Comparison of ENCODE assay signal across 8 cellular contexts in genomic region chr10:127012769-127013152, GRCh38.
DNase-seq lines count a peak whose midpoint lies in the region; ATAC-seq, FAIRE-seq and TF ChIP-seq lines count a peak whose summit lies in the region.
"Had no signal": no experiment of that assay in that cellular context is flagged by ENCODE, and none has a peak within 500 bp of the region (broad histone marks: within the 10 kb centered on the region; RNA-seq: fewer than 3 reads in every experiment).

No MANE protein-coding gene starts in this region.

- dilution Hi-C loops in keratinocyte (cut with MboI; ENCODE audit: extremely low pct_ligation_motif_present, low sequenced_read_pairs): no loop called here

- DNase-seq in MM.1S: peak; percentile 7
- DNase-seq in body of pancreas: peak; percentile 93 to 98 (median 95)
- peak; percentile 74 for DNase-seq in keratinocyte (ENCODE audit: low read depth, low spot score)
- peak; percentile 21 for DNase-seq in thoracic aorta (ENCODE audit: low spot score)
- no peak for DNase-seq in activated naive CD4-positive, alpha-beta T cell treated with Interleukin-2 at 50 U/mL for 16 hours

- H4K20me1 ChIP-seq in MM.1S (ENCODE audit: insufficient read depth, low read length): no peaks in the 10 kb centered on the region
- peaks cover 15% of the 10 kb centered on the region for H4K20me1 ChIP-seq in keratinocyte (ENCODE audit: control insufficient read depth, extremely low read depth, insufficient read depth, low read length)

- no peak overlapping the region for H3K9ac ChIP-seq in MM.1S (ENCODE audit: low read length)
- H3K9ac ChIP-seq in keratinocyte (ENCODE audit: control insufficient read depth, extremely low read depth, insufficient read depth, low read length): peak overlapping the region; percentile 2

- H3K27ac ChIP-seq in MM.1S (ENCODE audit: low read length) (no peak overlapping the region), body of pancreas (peak overlapping the region; percentile 69 to 75 (median 70)), keratinocyte (ENCODE audit: control insufficient read depth, insufficient read depth, low read length) (peak overlapping the region; percentile 49), thoracic aorta (peak overlapping the region in 1 of 2 donors; percentile 19)
- H3K27ac ChIP-seq: SJSA1 had no signal

- H3K79me2 ChIP-seq in MM.1S (ENCODE audit: low read length) (no peaks in the 10 kb centered on the region), keratinocyte (ENCODE audit: control insufficient read depth, insufficient read depth, low read length) (no peaks in the 10 kb centered on the region)

- intact Hi-C loops in body of pancreas (cut with DNase I): loop anchor here (10.0 kb wide), 1 partner anchor 178 kb away; no protein-coding TSS in a partner anchor

- ATAC-seq in body of pancreas (peak; percentile 97), thoracic aorta (ENCODE audit: insufficient number of reproducible peaks, low FRiP score, low read depth) (peak; percentile 71), GM21529 (IDR thresholded peaks at IDR 0.05; ENCODE audit: unreplicated experiment) (no peak), GM19023 (IDR thresholded peaks at IDR 0.05; ENCODE audit: unreplicated experiment) (no peak)

- H3K27me3 ChIP-seq in MM.1S (replicated peaks; ENCODE audit: insufficient read depth, low read length) (no peaks in the 10 kb centered on the region), body of pancreas (no peaks in the 10 kb centered on the region), keratinocyte (ENCODE audit: control insufficient read depth, extremely low read depth, insufficient read depth, low read length) (no peaks in the 10 kb centered on the region), thoracic aorta (replicated peaks; ENCODE audit: insufficient read depth) (no peaks in the 10 kb centered on the region)
- H3K27me3 ChIP-seq: SJSA1 had no signal

- no peaks in the 10 kb centered on the region for H3F3A ChIP-seq in MM.1S (ENCODE audit: insufficient read depth, low read length)

- peaks cover 11% of the 10 kb centered on the region for H3K9me1 ChIP-seq in keratinocyte (ENCODE audit: control insufficient read depth, extremely low read depth, insufficient read depth, low read length)

- H3K36me3 ChIP-seq in MM.1S (replicated peaks; ENCODE audit: insufficient read depth, low read length) (no peaks in the 10 kb centered on the region), body of pancreas (replicated peaks in 1 of 2; ENCODE audit: insufficient read depth in 1 of 2, low read depth in 2 of 2) (no peaks in the 10 kb centered on the region), keratinocyte (ENCODE audit: control insufficient read depth in 2 of 2, extremely low read depth in 1 of 2, insufficient read depth in 2 of 2, low read length in 2 of 2) (peaks cover 9 to 12% of the 10 kb centered on the region in 2 experiments), thoracic aorta (no peaks in the 10 kb centered on the region)

- H3K9me3 ChIP-seq in MM.1S (replicated peaks; ENCODE audit: insufficient read depth, low read length) (no peaks in the 10 kb centered on the region), body of pancreas (no peaks in the 10 kb centered on the region), keratinocyte (ENCODE audit: control insufficient read depth, low read depth, low read length) (no peaks in the 10 kb centered on the region), thoracic aorta (no peaks in the 10 kb centered on the region)
- H3K9me3 ChIP-seq: SJSA1 had no signal

- TF ChIP-seq POLR2A in body of pancreas (IDR thresholded peaks at IDR 0.05): peak in 2 of 3 donors; percentile 38 to 45

- H3K4me1 ChIP-seq in MM.1S (ENCODE audit: low read length): no peaks in the 10 kb centered on the region
- H3K4me1 ChIP-seq in body of pancreas: peaks cover 21% of the 10 kb centered on the region
- H3K4me1 ChIP-seq in keratinocyte (ENCODE audit: control insufficient read depth, extremely low read depth, insufficient read depth, low read length): peaks cover 20% of the 10 kb centered on the region
- H3K4me1 ChIP-seq in thoracic aorta (ENCODE audit: control insufficient read depth in 1 of 2, low read depth in 2 of 2): peaks cover 11 to 15% of the 10 kb centered on the region in 2 donors
- H3K4me1 ChIP-seq: SJSA1 had no signal

- 1 to 11% methylated on average over 10 of the region's 10 CpGs for WGBS in body of pancreas, 2 donors

- no peak overlapping the region for H3K4me2 ChIP-seq in MM.1S (ENCODE audit: low read depth, low read length)
- H3K4me2 ChIP-seq in keratinocyte (ENCODE audit: control insufficient read depth, extremely low read depth, insufficient read depth, low read depth, low read length): peak overlapping the region; percentile 50

- H3K4me3 ChIP-seq in MM.1S (ENCODE audit: low read length) (no peak overlapping the region), body of pancreas (no peak overlapping the region), keratinocyte (ENCODE audit: control insufficient read depth in 2 of 3, extremely low read depth in 1 of 3, insufficient read depth in 2 of 3, low read depth in 1 of 3, low read length in 3 of 3) (no peak overlapping the region), thoracic aorta (no peak overlapping the region)
- H3K4me3 ChIP-seq: SJSA1 had no signal

- TF ChIP-seq CTCF in MM.1S (IDR thresholded peaks at IDR 0.05; ENCODE audit: low read length) (no peak), body of pancreas (IDR thresholded peaks at IDR 0.05) (no peak), keratinocyte (optimal IDR thresholded peaks at IDR 0.05 in 1 of 3, IDR thresholded peaks at IDR 0.05 in 1 of 3, conservative IDR thresholded peaks at IDR 0.05 in 1 of 3; ENCODE audit: extremely low read depth in 1 of 3, insufficient read depth in 2 of 3, low read length in 3 of 3) (no peak), thoracic aorta (IDR thresholded peaks at IDR 0.05) (no peak)

- FAIRE-seq in keratinocyte (lab: Jason Lieb, UNC): no peak

- no peaks in the 10 kb centered on the region for H3K9me2 ChIP-seq in MM.1S (replicated peaks; ENCODE audit: insufficient read depth, low read length)

- H2AFZ ChIP-seq in MM.1S (ENCODE audit: low read length) (no peak overlapping the region), keratinocyte (ENCODE audit: control insufficient read depth, low read length) (no peak overlapping the region)

Comparison
In these comparisons a context has a peak if more than half of its experiments do, and no peak if none do; other contexts are left out.
1. ATAC-seq: peak in body of pancreas (single experiment) and thoracic aorta (single experiment); none in GM21529 (single experiment) and GM19023 (single experiment).